ENCODE assay signal across 12 cellular contexts in genomic region chr2:467892-468630, GRCh38.
DNase-seq lines count a peak whose midpoint lies in the region; ATAC-seq, FAIRE-seq and TF ChIP-seq lines count a peak whose summit lies in the region.
"Had no signal": no experiment of that assay in that cellular context is flagged by ENCODE, and none has a peak within 500 bp of the region (broad histone marks: within the 10 kb centered on the region; RNA-seq: fewer than 3 reads in every experiment).

No MANE protein-coding gene starts in this region.

- FAIRE-seq in HepG2 (lab: Jason Lieb, UNC) = no peak
- FAIRE-seq in RCC 7860 (lab: Jason Lieb, UNC) = no peak

- H3K36me3 Mint-ChIP-seq in IgD-negative memory B cell (peaks cover 2% of the 10 kb centered on the region), chondrocyte (ENCODE audit: low read depth) (no peaks in the 10 kb centered on the region)

- H3K4me3 ChIP-seq in HepG2 (replicated peaks in 1 of 3; ENCODE audit: insufficient read depth in 1 of 3, low read depth in 2 of 3, low read length in 3 of 3) = no peak overlapping the region
- H3K4me3 ChIP-seq in smooth muscle cell = no peak overlapping the region
- H3K4me3 ChIP-seq: right atrium auricular region had no signal

- intact Hi-C loops in HepG2 (cut with micrococcal nuclease; ENCODE audit: unreplicated experiment) = no loop called here

- TF ChIP-seq RAD21 in HepG2 (CRISPR knock-in tag; IDR thresholded peaks at IDR 0.05) = no peak

- DNase-seq in chondrocyte (ENCODE audit: low spot score) (no peak), HepG2 (ENCODE audit: low spot score) (no peak), smooth muscle cell (lab: John Stamatoyannopoulos, UW; ENCODE audit: unreplicated experiment) (no peak), RCC 7860 (ENCODE audit: low spot score) (no peak), NCI-H526 (lab: John Stamatoyannopoulos, UW) (no peak)
- DNase-seq: CD4-positive, alpha-beta T cell; hypothalamus; NCI-H2107; WERI-Rb-1 had no signal

- H3K27ac Mint-ChIP-seq in IgD-negative memory B cell (peak overlapping the region in 1 of 3 donors; percentile 17), chondrocyte (ENCODE audit: unreplicated experiment) (no peak overlapping the region)
- H3K27ac Mint-ChIP-seq: CD4-positive, alpha-beta T cell had no signal

- H3K9ac ChIP-seq in HepG2 (ENCODE audit: insufficient read depth, low read depth, low read length) (no peak overlapping the region), smooth muscle cell (ENCODE audit: low read depth) (no peak overlapping the region)

- H3K4me2 ChIP-seq in HepG2 (ENCODE audit: low read depth, low read length) (no peak overlapping the region), smooth muscle cell (peak overlapping the region; percentile 44)

- no peaks in the 10 kb centered on the region for H3K36me3 ChIP-seq in HepG2 (replicated peaks in 1 of 2; ENCODE audit: control insufficient read depth in 1 of 2, insufficient read depth in 2 of 2, low read length in 2 of 2)
- H3K36me3 ChIP-seq in smooth muscle cell (ENCODE audit: low read depth) = no peaks in the 10 kb centered on the region
- H3K36me3 ChIP-seq: right atrium auricular region, WERI-Rb-1 had no signal

- TF ChIP-seq EP300 in HepG2 (IDR thresholded peaks at IDR 0.05; ENCODE audit: low read depth in 2 of 2, low read length in 2 of 2) (no peak), HepG2 (CRISPR knock-in tag; IDR thresholded peaks at IDR 0.05; ENCODE audit: borderline replicate concordance) (no peak)

- BruUV-seq in HepG2 (replicated peaks; lab: Mats Ljungman, UMichigan) = no TSS peak

- H3K9me3 Mint-ChIP-seq in IgD-negative memory B cell (peaks cover 0 to 7% (median 0%) of the 10 kb centered on the region in 3 donors), chondrocyte (ENCODE audit: low read depth) (peaks cover 7% of the 10 kb centered on the region)

- peaks cover 3% of the 10 kb centered on the region; the same call in 1 of the 2 replicates for H4K20me1 ChIP-seq in HepG2 (ENCODE audit: insufficient read depth, low read length)
- no peaks in the 10 kb centered on the region for H4K20me1 ChIP-seq in smooth muscle cell (ENCODE audit: low read depth)

- no peak overlapping the region for H3K27ac ChIP-seq in HepG2 (ENCODE audit: extremely low read length, insufficient read depth, low read length)
- H3K27ac ChIP-seq in smooth muscle cell (ENCODE audit: low read depth) = no peak overlapping the region
- H3K27ac ChIP-seq: right atrium auricular region, WERI-Rb-1 had no signal

- H3K27me3 Mint-ChIP-seq in IgD-negative memory B cell (peaks cover 16% of the 10 kb centered on the region), chondrocyte (ENCODE audit: low read depth) (peaks cover 5% of the 10 kb centered on the region)

- TF ChIP-seq CTCF in chondrocyte (IDR thresholded peaks at IDR 0.05) (no peak), HepG2 (CRISPR knock-in tag; IDR thresholded peaks at IDR 0.05) (no peak), smooth muscle cell (IDR thresholded peaks at IDR 0.05; ENCODE audit: borderline replicate concordance, insufficient read depth, poor library complexity, severe bottlenecking) (no peak)

- peaks cover 13 to 20% (median 16%) of the 10 kb centered on the region in 3 donors for H3K4me1 Mint-ChIP-seq in IgD-negative memory B cell
- peaks cover 5% of the 10 kb centered on the region for H3K4me1 Mint-ChIP-seq in chondrocyte (ENCODE audit: low read depth)

- in situ Hi-C loops in HepG2 (cut with HindIII; ENCODE audit: extremely low pct_ligation_motif_present, low pct_unique_long_range_greater_than_20kb) = no loop called here

- POLR2A ChIA-PET in HepG2 (lab: Yijun Ruan, JAX) = no interaction called here

- H3K4me3 Mint-ChIP-seq in IgD-negative memory B cell (peak overlapping the region; percentile 35 to 92 (median 72)), chondrocyte (ENCODE audit: unreplicated experiment) (peak overlapping the region; percentile 67)
- H3K4me3 Mint-ChIP-seq: CD4-positive, alpha-beta T cell had no signal

- 52% methylated on average over 65 of the region's 69 CpGs for WGBS in HepG2 (ENCODE audit: low lambda C conversion rate)
- 19% methylated on average over 46 of the region's 69 CpGs for WGBS in smooth muscle cell (ENCODE audit: low lambda C conversion rate)

- H3K79me2 ChIP-seq in HepG2 (ENCODE audit: insufficient read depth, low read length) = no peaks in the 10 kb centered on the region
- no peaks in the 10 kb centered on the region for H3K79me2 ChIP-seq in smooth muscle cell (ENCODE audit: low read depth)

- no peak for TF ChIP-seq POLR2A in HepG2 (IDR thresholded peaks at IDR 0.05; ENCODE audit: insufficient read depth in 1 of 2, low read depth in 2 of 2, low read length in 2 of 2)

- ATAC-seq in HepG2 (peak; percentile 25; the same call in 1 of the 3 replicates), HG02840 (IDR thresholded peaks at IDR 0.05; ENCODE audit: low FRiP score, unreplicated experiment) (no peak)

- H3K4me1 ChIP-seq in HepG2 (ENCODE audit: insufficient read depth, low read length) (no peaks in the 10 kb centered on the region), smooth muscle cell (ENCODE audit: low read depth) (no peaks in the 10 kb centered on the region)
- H3K4me1 ChIP-seq: right atrium auricular region had no signal

- H2AFZ ChIP-seq in HepG2 (ENCODE audit: low read length) (no peak overlapping the region), smooth muscle cell (ENCODE audit: low read depth) (no peak overlapping the region)

- H3K27me3 ChIP-seq in HepG2 (ENCODE audit: control insufficient read depth in 1 of 2, insufficient read depth in 2 of 2, low read length in 2 of 2) = peaks cover 7 to 51% of the 10 kb centered on the region in 2 experiments
- H3K27me3 ChIP-seq in smooth muscle cell (ENCODE audit: low read depth) = peaks cover 31% of the 10 kb centered on the region

- CTCF ChIA-PET in HepG2 (lab: Yijun Ruan, JAX; ENCODE audit: low intra/inter-chr PET ratio, low total read pairs) = no interaction called here

- H3K9me3 ChIP-seq in HepG2 (ENCODE audit: low read length) = no peaks in the 10 kb centered on the region
- H3K9me3 ChIP-seq in smooth muscle cell (replicated peaks; ENCODE audit: low read depth) = no peaks in the 10 kb centered on the region

- H3F3A ChIP-seq in smooth muscle cell (ENCODE audit: low read depth) = no peaks in the 10 kb centered on the region

TF ChIP-seq in HepG2, 621 proteins besides CTCF, POLR2A, EP300 and RAD21:
- no peak for TF ChIP-seq ZNF607 (CRISPR knock-in tag; IDR thresholded peaks at IDR 0.05; ENCODE audit: borderline replicate concordance)
- no peak for TF ChIP-seq TMF1 (CRISPR knock-in tag; IDR thresholded peaks at IDR 0.05; ENCODE audit: low read depth)
- no peak for TF ChIP-seq ZNF17 (CRISPR knock-in tag; IDR thresholded peaks at IDR 0.05)
- TF ChIP-seq MLLT10 (CRISPR knock-in tag; IDR thresholded peaks at IDR 0.05) = no peak
- no peak for TF ChIP-seq ZFP37 (CRISPR knock-in tag; IDR thresholded peaks at IDR 0.05; ENCODE audit: borderline replicate concordance)
- no peak for TF ChIP-seq ZNF101 (CRISPR knock-in tag; IDR thresholded peaks at IDR 0.05; ENCODE audit: borderline replicate concordance, low read depth)
- TF ChIP-seq RAD51 (IDR thresholded peaks at IDR 0.05; ENCODE audit: borderline replicate concordance) = no peak
- no peak for TF ChIP-seq ELF4 (CRISPR knock-in tag; IDR thresholded peaks at IDR 0.05; ENCODE audit: borderline replicate concordance)
